ENCODE assay signal across 1 cellular context in genomic region chr19:57338798-57339378, GRCh38.
TF ChIP-seq lines count a peak whose summit lies in the region.

No MANE protein-coding gene starts in this region.

TF ChIP-seq in IMR-90, 13 proteins besides CTCF, POLR2A, EP300 and RAD21:
- TF ChIP-seq MXI1 (IDR thresholded peaks at IDR 0.05; ENCODE audit: borderline replicate concordance, low read depth, low read length), result no peak
- TF ChIP-seq RFX5 (IDR thresholded peaks at IDR 0.05; ENCODE audit: low read depth, low read length), result no peak
- TF ChIP-seq CHD1 (IDR thresholded peaks at IDR 0.05; ENCODE audit: low read depth, low read length), result no peak
- TF ChIP-seq BHLHE40 (IDR thresholded peaks at IDR 0.05; ENCODE audit: low read depth, low read length), result no peak
- TF ChIP-seq ELK1 (IDR thresholded peaks at IDR 0.05; ENCODE audit: borderline replicate concordance, low read depth, low read length), result no peak
- TF ChIP-seq CEBPB (IDR thresholded peaks at IDR 0.05; ENCODE audit: low read depth, low read length), result no peak
- TF ChIP-seq RCOR1 (IDR thresholded peaks at IDR 0.05; ENCODE audit: insufficient replicate concordance, low read length), result no peak
- TF ChIP-seq NFE2L2 (IDR thresholded peaks at IDR 0.05; ENCODE audit: low read depth, low read length), result no peak
- no peak for TF ChIP-seq MAFK (IDR thresholded peaks at IDR 0.05; ENCODE audit: low read depth, low read length)
- no peak for TF ChIP-seq FOS (IDR thresholded peaks at IDR 0.05; ENCODE audit: low read depth, low read length)
- no peak for TF ChIP-seq SMC3 (IDR thresholded peaks at IDR 0.05; ENCODE audit: low read depth, low read length)
